Comparison of ENCODE assay signal across 18 cellular contexts in the genomic region with DNA sequence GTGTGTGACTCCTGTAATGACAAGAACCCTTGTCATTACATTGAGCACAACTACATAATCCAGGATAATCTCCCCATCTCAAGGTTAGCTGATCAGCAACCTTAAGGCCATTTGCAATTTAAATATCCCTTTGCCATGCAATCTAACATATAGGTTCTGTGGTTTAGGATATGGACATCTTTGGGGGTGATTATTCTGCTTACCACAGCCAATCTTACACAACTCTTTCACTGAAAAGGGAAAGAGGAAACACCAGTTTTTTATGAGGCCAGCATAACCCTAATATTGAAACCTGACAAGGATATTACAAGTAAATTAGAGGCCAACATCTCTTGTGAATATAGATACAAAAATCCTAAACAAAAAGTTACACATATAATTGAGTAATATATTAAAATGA.
"Had no signal": no experiment of that assay in that cellular context is flagged by ENCODE, and none has a peak within 500 bp of the region (broad histone marks: within the 10 kb centered on the region; RNA-seq: fewer than 3 reads in every experiment).

No MANE protein-coding gene starts in this region.

- H3K4me3 Mint-ChIP-seq: activated CD4-positive, alpha-beta memory T cell treated with anti-CD3 and anti-CD28 coated beads for 36 hours; activated naive CD4-positive, alpha-beta T cell treated with anti-CD3 and anti-CD28 coated beads for 36 hours; activated T-helper 17 cell treated with anti-CD3 and anti-CD28 coated beads, Interleukin-2, amount 50 U/mL, for 72 hours; nephron; stimulated activated naive B cell treated with anti-CD40 and anti-IgM and Interleukin-4, amounts not matched to agents 10 μg/mL and 1 μg/mL and 100 μg/mL, for 72 hours had no signal

- H3K4me1 ChIP-seq: gastrocnemius medialis, prostate gland, spleen, tibial nerve had no signal

- DNase-seq: activated CD4-positive, alpha-beta memory T cell treated with anti-CD3 and anti-CD28 coated beads for 36 hours; activated naive CD4-positive, alpha-beta T cell treated with anti-CD3 and anti-CD28 coated beads for 36 hours; caudate nucleus; effector CD8-positive, alpha-beta T cell; gastrocnemius medialis; left lung; mucosa of descending colon; spleen; stimulated activated CD4-positive, alpha-beta T cell treated with anti-CD3 and anti-CD28 coated beads, Interleukin-1b, Interleukin-23, amount 100 ng/mL, for 48 hours; stimulated activated naive B cell treated with anti-CD40 and anti-IgM and Interleukin-4, amounts not matched to agents 10 μg/mL and 1 μg/mL and 100 μg/mL, for 72 hours; T1000 had no signal

- H3K27me3 Mint-ChIP-seq: activated CD4-positive, alpha-beta memory T cell treated with anti-CD3 and anti-CD28 coated beads for 36 hours; activated T-helper 17 cell treated with anti-CD3 and anti-CD28 coated beads, Interleukin-2, amount 50 U/mL, for 72 hours; stimulated activated naive B cell treated with anti-CD40 and anti-IgM and Interleukin-4, amounts not matched to agents 10 μg/mL and 1 μg/mL and 100 μg/mL, for 72 hours had no signal

- H3K36me3 ChIP-seq: gastrocnemius medialis, left lung, prostate gland, tibial nerve had no signal

- ATAC-seq: activated T-helper 17 cell treated with anti-CD3 and anti-CD28 coated beads, Interleukin-2, amount 50 U/mL, for 72 hours; gastrocnemius medialis; left lung; mucosa of descending colon; sciatic nerve; stimulated activated naive B cell treated with anti-CD40 and anti-IgM and Interleukin-4, amounts not matched to agents 10 μg/mL and 1 μg/mL and 100 μg/mL, for 72 hours had no signal

- H3K9me3 Mint-ChIP-seq: activated T-helper 17 cell treated with anti-CD3 and anti-CD28 coated beads, Interleukin-2, amount 50 U/mL, for 72 hours; nephron had no signal

- H3K4me1 Mint-ChIP-seq: activated T-helper 17 cell treated with anti-CD3 and anti-CD28 coated beads, Interleukin-2, amount 50 U/mL, for 72 hours; nephron had no signal

- H3K27ac ChIP-seq: coronary artery, gastrocnemius medialis, left lung, prostate gland, spleen, tibial nerve, VCaP had no signal

- H3K27me3 ChIP-seq: gastrocnemius medialis, left lung, spleen, tibial nerve had no signal

- H3K9me3 ChIP-seq: gastrocnemius medialis, left lung, mucosa of descending colon, prostate gland, spleen, tibial nerve had no signal

- H3K4me3 ChIP-seq: coronary artery, gastrocnemius medialis, left lung, mucosa of descending colon, prostate gland, spleen, tibial nerve had no signal

- H3K27ac Mint-ChIP-seq: activated CD4-positive, alpha-beta memory T cell treated with anti-CD3 and anti-CD28 coated beads for 36 hours; activated naive CD4-positive, alpha-beta T cell treated with anti-CD3 and anti-CD28 coated beads for 36 hours; activated T-helper 17 cell treated with anti-CD3 and anti-CD28 coated beads, Interleukin-2, amount 50 U/mL, for 72 hours; nephron; stimulated activated naive B cell treated with anti-CD40 and anti-IgM and Interleukin-4, amounts not matched to agents 10 μg/mL and 1 μg/mL and 100 μg/mL, for 72 hours had no signal
